ENCODE assay signal across 21 cellular contexts in genomic region chr5:161027763-161028162, GRCh38.
DNase-seq lines count a peak whose midpoint lies in the region; FAIRE-seq and TF ChIP-seq lines count a peak whose summit lies in the region.
"Had no signal": no experiment of that assay in that cellular context is flagged by ENCODE, and none has a peak within 500 bp of the region (broad histone marks: within the 10 kb centered on the region; RNA-seq: fewer than 3 reads in every experiment).

No MANE protein-coding gene starts in this region.

- peak; percentile 35 for DNase-seq in Ammon's horn (ENCODE audit: low spot score)
- peak; percentile 6 for DNase-seq in GM12865 (ENCODE audit: low read depth)
- peak; percentile 42 for DNase-seq in NOMO-1 treated with DMSO at 0.1 percent for 48 hours (lab: John Stamatoyannopoulos, UW; ENCODE audit: unreplicated experiment)
- DNase-seq in glutamatergic neuron: no peak
- DNase-seq in GM19239 (ENCODE audit: insufficient read length, low spot score): no peak
- no peak for DNase-seq in SIG-M5 (lab: John Stamatoyannopoulos, UW)
- no peak for DNase-seq in HPDE6-E6E7 (ENCODE audit: extremely low spot score)
- DNase-seq in Kasumi-1 (lab: John Stamatoyannopoulos, UW): no peak
- DNase-seq: AML-193, DMS79, GM23248, H9, IMR-90, NCI-H1105, NCI-H146, NCI-H2029, NCI-H2171, NCI-H524 treated with DMSO at 0.1 percent for 48 hours, T-cell had no signal

- H3K9me3 Mint-ChIP-seq in glutamatergic neuron (ENCODE audit: unreplicated experiment): no peaks in the 10 kb centered on the region
- H3K9me3 Mint-ChIP-seq: H9, T-cell had no signal

- H3K36me3 Mint-ChIP-seq in glutamatergic neuron (ENCODE audit: unreplicated experiment): no peaks in the 10 kb centered on the region
- H3K36me3 Mint-ChIP-seq: T-cell had no signal

- no peak overlapping the region for H3K4me3 ChIP-seq in GM12865 (ENCODE audit: low read depth, low read length)
- H3K4me3 ChIP-seq: GM23248 had no signal

- peak overlapping the region; percentile 10 for H3K27ac Mint-ChIP-seq in glutamatergic neuron (ENCODE audit: unreplicated experiment)
- H3K27ac Mint-ChIP-seq: H9, T-cell had no signal

- no peaks in the 10 kb centered on the region for H3K4me1 Mint-ChIP-seq in glutamatergic neuron (ENCODE audit: low read depth, unreplicated experiment)
- H3K4me1 Mint-ChIP-seq: H9, T-cell had no signal

- no peak for TF ChIP-seq CTCF in GM12865 (IDR thresholded peaks at IDR 0.05; ENCODE audit: insufficient read depth, low read depth, low read length, missing control alignments)
- no peak for TF ChIP-seq CTCF in glutamatergic neuron (IDR thresholded peaks at IDR 0.05; ENCODE audit: partially characterized antibody, unreplicated experiment)

- H3K4me3 Mint-ChIP-seq in glutamatergic neuron (ENCODE audit: unreplicated experiment): no peak overlapping the region
- H3K4me3 Mint-ChIP-seq: H9, T-cell had no signal

- no peaks in the 10 kb centered on the region for H3K27me3 Mint-ChIP-seq in glutamatergic neuron (ENCODE audit: unreplicated experiment)

- FAIRE-seq in GM19239 (lab: Jason Lieb, UNC): no peak
- FAIRE-seq: D721Med, GM12892 had no signal

Comparison
In these comparisons a context has a peak if more than half of its experiments do, and no peak if none do; other contexts are left out.
1. DNase-seq: peak in Ammon's horn (single experiment), GM12865 (single experiment) and NOMO-1 treated with DMSO at 0.1 percent for 48 hours (single experiment); none in glutamatergic neuron (single experiment), GM19239 (single experiment), SIG-M5 (single experiment), HPDE6-E6E7 (single experiment) and Kasumi-1 (0 of 2).